ENCODE assay signal across 18 cellular contexts in the genomic region with DNA sequence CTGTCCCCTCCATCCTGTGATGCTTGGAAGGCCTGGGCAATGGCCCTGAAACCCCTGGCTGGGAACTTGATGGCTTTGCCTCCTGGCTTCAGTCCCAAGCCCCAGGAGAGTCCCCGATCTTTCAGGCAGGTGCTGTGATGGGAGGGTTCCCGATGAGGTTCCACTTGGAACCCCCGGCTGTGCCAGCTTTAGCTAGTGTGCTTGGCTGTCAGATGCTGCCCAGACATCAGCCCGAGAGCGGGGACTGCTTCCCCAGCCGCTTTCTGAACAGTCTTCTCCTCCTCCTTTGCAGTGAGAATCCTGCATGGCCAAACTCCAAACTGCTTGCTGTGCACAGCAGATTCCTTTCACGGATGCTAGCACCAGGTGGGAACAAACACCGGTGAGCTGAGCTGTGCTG. TPM values are rescaled to one million over a fixed set of nuclear protein-coding genes. Genes with fewer than 3 reads are reported as not detected.
DNase-seq lines count a peak whose midpoint lies in the region; ATAC-seq and TF ChIP-seq lines count a peak whose summit lies in the region.
"Had no signal": no experiment of that assay in that cellular context is flagged by ENCODE, and none has a peak within 500 bp of the region (broad histone marks: within the 10 kb centered on the region; RNA-seq: fewer than 3 reads in every experiment).

No MANE protein-coding gene starts in this region.

- TF ChIP-seq POLR2A in esophagus muscularis mucosa (IDR thresholded peaks at IDR 0.05; ENCODE audit: low read depth): no peak
- no peak for TF ChIP-seq POLR2A in lower leg skin (IDR thresholded peaks at IDR 0.05)
- no peak for TF ChIP-seq POLR2A in testis (IDR thresholded peaks at IDR 0.05)

- TF ChIP-seq CTCF in esophagus muscularis mucosa (IDR thresholded peaks at IDR 0.05): no peak
- no peak for TF ChIP-seq CTCF in lower leg skin (IDR thresholded peaks at IDR 0.05)
- TF ChIP-seq CTCF in neural crest cell (conservative IDR thresholded peaks at IDR 0.05): no peak
- no peak for TF ChIP-seq CTCF in testis (IDR thresholded peaks at IDR 0.05)
- TF ChIP-seq CTCF in foreskin keratinocyte (conservative IDR thresholded peaks at IDR 0.05): no peak

- H3K27ac ChIP-seq in esophagus muscularis mucosa (replicated peaks in 1 of 4) (no peak overlapping the region), testis (no peak overlapping the region), foreskin keratinocyte (no peak overlapping the region)

- TF ChIP-seq EP300 in esophagus muscularis mucosa (IDR thresholded peaks at IDR 0.05): no peak

- DNase-seq in esophagus muscularis mucosa (ENCODE audit: extremely low spot score): peak; percentile 74
- DNase-seq in lower leg skin (ENCODE audit: low spot score in 2 of 2): peak; percentile 4 to 76
- no peak for DNase-seq in neural crest cell (ENCODE audit: low read depth, low spot score)
- DNase-seq in testis: peak; percentile 11
- DNase-seq in foreskin keratinocyte: no peak
- no peak for DNase-seq in germinal center (ENCODE audit: low spot score)
- DNase-seq: C1 segment of cervical spinal cord; Calu3; CD4-positive, alpha-beta memory T cell; COR-L47; DMS53; DMS79 treated with DMSO at 0.1 percent for 48 hours; GF-D8; H9 had no signal

- intact Hi-C loops in esophagus muscularis mucosa (cut with DNase I): no loop called here
- intact Hi-C loops in lower leg skin (cut with DNase I; ENCODE audit: low total_unique reads): no loop called here
- intact Hi-C loops in testis (cut with DNase I; ENCODE audit: low total_unique reads): no loop called here

- WGBS in esophagus muscularis mucosa: 67% methylated on average over 5 of the region's 8 CpGs
- 86 to 89% methylated on average over 6 to 8 of the region's 8 CpGs for WGBS in lower leg skin, 2 donors
- 84 to 88% methylated on average over 7 to 8 of the region's 8 CpGs for WGBS in testis, 2 donors

- ATAC-seq in foreskin keratinocyte: no peak
- ATAC-seq: GM23338, HCT116 had no signal

- H3K36me3 Mint-ChIP-seq in neural crest cell (ENCODE audit: low read depth): no peaks in the 10 kb centered on the region
- H3K36me3 Mint-ChIP-seq: CD4-positive, alpha-beta memory T cell had no signal

- peaks cover 0 to 18% (median 0%) of the 10 kb centered on the region in 4 donors for H3K36me3 ChIP-seq in esophagus muscularis mucosa
- no peaks in the 10 kb centered on the region for H3K36me3 ChIP-seq in testis (ENCODE audit: low read depth, missing control alignments)

- no peaks in the 10 kb centered on the region for H3K27me3 Mint-ChIP-seq in neural crest cell (ENCODE audit: low read depth)
- H3K27me3 Mint-ChIP-seq: CD4-positive, alpha-beta memory T cell had no signal

- no peak overlapping the region for H3K4me3 Mint-ChIP-seq in neural crest cell
- H3K4me3 Mint-ChIP-seq: CD4-positive, alpha-beta memory T cell; GM23338; H9 had no signal

- H3K4me3 ChIP-seq in esophagus muscularis mucosa (no peak overlapping the region), lower leg skin (ENCODE audit: low read depth, poor library complexity, severe bottlenecking) (no peak overlapping the region), testis (no peak overlapping the region)
- H3K4me3 ChIP-seq: GM23338 had no signal

- H3K27me3 ChIP-seq in esophagus muscularis mucosa (no peaks in the 10 kb centered on the region), testis (no peaks in the 10 kb centered on the region), foreskin keratinocyte (peaks cover 15% of the 10 kb centered on the region)

- H3K4me1 ChIP-seq in esophagus muscularis mucosa (no peaks in the 10 kb centered on the region), testis (peaks cover 8% of the 10 kb centered on the region), foreskin keratinocyte (no peaks in the 10 kb centered on the region)

- peaks cover 29% of the 10 kb centered on the region for H3K4me1 Mint-ChIP-seq in neural crest cell
- H3K4me1 Mint-ChIP-seq: CD4-positive, alpha-beta memory T cell; GM23338 had no signal

- H3K9me3 ChIP-seq in esophagus muscularis mucosa (no peaks in the 10 kb centered on the region), testis (no peaks in the 10 kb centered on the region)

- peak overlapping the region; percentile 50 for H3K27ac Mint-ChIP-seq in neural crest cell (ENCODE audit: unreplicated experiment)
- H3K27ac Mint-ChIP-seq: CD4-positive, alpha-beta memory T cell; GM23338; H9 had no signal

- H3K9me3 Mint-ChIP-seq in neural crest cell: no peaks in the 10 kb centered on the region
- H3K9me3 Mint-ChIP-seq: CD4-positive, alpha-beta memory T cell; GM23338; H9 had no signal

RNA-seq across cellular contexts. Expression of a gene that starts 58.1 kb away (rescaled TPM):
- total RNA-seq in esophagus muscularis mucosa: 1 to 10 TPM in 1 of 4 donors, under 1 TPM in 3; 0.50 to 1.7 (median 0.73) TPM
- under 1 TPM; 0.04 to 0.12 (median 0.07) TPM for total RNA-seq in lower leg skin
- 0.11 and 0.19 TPM in 2 replicates for total RNA-seq in neural crest cell
- 1 to 10 TPM; 4.0 to 4.8 TPM for total RNA-seq in testis
- polyA plus RNA-seq in testis (ENCODE audit: insufficient read depth, low read depth, low replicate concordance): 4.2 TPM
- 0.03 and 0.07 TPM in 2 replicates for total RNA-seq in foreskin keratinocyte
- 0.02 and 0.03 TPM in 2 replicates for polyA plus RNA-seq in foreskin keratinocyte
- total RNA-seq: A172, A673 had no signal
- polyA plus RNA-seq: CD4-positive, alpha-beta memory T cell; GM23338 had no signal

Comparison
In these comparisons a context has a peak if more than half of its experiments do, and no peak if none do; other contexts are left out.
1. DNase-seq: peak in esophagus muscularis mucosa (single experiment), lower leg skin (2 of 2) and testis (single experiment); none in neural crest cell (single experiment), foreskin keratinocyte (0 of 2) and germinal center (single experiment).